Comparison of ENCODE assay signal across 23 cellular contexts in the genomic region with DNA sequence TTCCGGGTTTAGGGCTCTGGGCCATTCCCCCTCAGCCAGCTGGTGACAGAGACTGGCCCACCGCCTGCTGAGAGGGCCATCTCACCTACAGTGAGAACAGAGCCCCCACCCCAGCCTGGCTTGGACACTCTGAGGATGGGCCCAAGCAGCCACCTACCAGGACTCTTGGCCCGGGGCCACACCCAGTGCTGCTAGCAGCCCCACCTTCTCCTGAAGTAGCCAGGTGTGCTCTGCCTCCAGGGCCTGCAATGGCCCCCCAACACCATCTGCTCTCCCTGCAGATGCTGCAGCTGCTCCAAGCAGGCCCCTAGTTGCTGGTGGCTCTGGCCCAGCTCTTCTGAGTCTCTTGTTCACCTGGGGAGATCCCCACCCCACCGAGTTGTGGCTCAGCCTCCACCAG.
"Had no signal": no experiment of that assay in that cellular context is flagged by ENCODE, and none has a peak within 500 bp of the region (broad histone marks: within the 10 kb centered on the region; RNA-seq: fewer than 3 reads in every experiment).

No MANE protein-coding gene starts in this region.

- ATAC-seq: activated CD4-positive, alpha-beta T cell treated with anti-CD3 and anti-CD28 coated beads for 36 hours; activated CD8-positive, alpha-beta memory T cell treated with anti-CD3 and anti-CD28 coated beads, Interleukin-2, amount 10 ng/mL, durations not matched to agents 7 days and 5 days; activated CD8-positive, alpha-beta T cell treated with anti-CD3 and anti-CD28 coated beads, Interleukin-2, amount 10 ng/mL, durations not matched to agents 7 days and 5 days; body of pancreas; stimulated activated naive B cell treated with anti-CD40 and anti-IgM and Interleukin-4, amounts not matched to agents 10 μg/mL and 1 μg/mL and 100 μg/mL, for 72 hours had no signal

- DNase-seq: activated CD4-positive, alpha-beta T cell treated with anti-CD3 and anti-CD28 coated beads for 36 hours; activated CD4-positive, CD25-positive, alpha-beta regulatory T cell; activated CD8-positive, alpha-beta memory T cell treated with anti-CD3 and anti-CD28 coated beads, Interleukin-2, amount 10 ng/mL, durations not matched to agents 7 days and 5 days; activated CD8-positive, alpha-beta T cell treated with anti-CD3 and anti-CD28 coated beads, Interleukin-2, amount 10 ng/mL, durations not matched to agents 7 days and 5 days; activated effector memory CD4-positive, alpha-beta T cell treated with Interleukin-2 at 50 U/mL for 16 hours; activated naive CD4-positive, alpha-beta T cell treated with Interleukin-2 at 50 U/mL for 16 hours; activated T-cell treated with anti-CD3 and anti-CD28 coated beads for 4 hours; anterior cingulate cortex; body of pancreas; cerebellar nuclear complex; colonic mucosa; dorsolateral prefrontal cortex; effector memory CD4-positive, alpha-beta T cell; mammary epithelial cell; nucleus accumbens; stimulated activated CD4-positive, alpha-beta T cell treated with anti-CD3 and anti-CD28 coated beads, Interleukin-1b, Interleukin-23, amount 100 ng/mL, for 48 hours; stimulated activated CD4-positive, alpha-beta T cell treated with anti-CD3 and anti-CD28 coated beads, Interleukin-4, amount 100 ng/mL, for 4 hours; stimulated activated CD8-positive, alpha-beta memory T cell treated with anti-CD3 and anti-CD28 coated beads, Interleukin-4, amount 100 ng/mL, for 48 hours; stimulated activated naive B cell treated with anti-CD40 and anti-IgM and Interleukin-4, amounts not matched to agents 10 μg/mL and 1 μg/mL and 100 μg/mL, for 72 hours; stomach; thyroid gland had no signal

- H3K27ac Mint-ChIP-seq: activated CD4-positive, alpha-beta T cell treated with anti-CD3 and anti-CD28 coated beads for 36 hours; activated CD8-positive, alpha-beta memory T cell treated with anti-CD3 and anti-CD28 coated beads, Interleukin-2, amount 10 ng/mL, durations not matched to agents 7 days and 5 days; activated CD8-positive, alpha-beta T cell treated with anti-CD3 and anti-CD28 coated beads, Interleukin-2, amount 10 ng/mL, durations not matched to agents 7 days and 5 days; activated naive CD8-positive, alpha-beta T cell; nephron; stimulated activated naive B cell treated with anti-CD40 and anti-IgM and Interleukin-4, amounts not matched to agents 10 μg/mL and 1 μg/mL and 100 μg/mL, for 72 hours had no signal

- H3K36me3 Mint-ChIP-seq: activated CD8-positive, alpha-beta memory T cell treated with anti-CD3 and anti-CD28 coated beads, Interleukin-2, amount 10 ng/mL, durations not matched to agents 7 days and 5 days; activated naive CD8-positive, alpha-beta T cell; stimulated activated naive B cell treated with anti-CD40 and anti-IgM and Interleukin-4, amounts not matched to agents 10 μg/mL and 1 μg/mL and 100 μg/mL, for 72 hours had no signal

- H3K4me3 Mint-ChIP-seq: activated CD4-positive, alpha-beta T cell treated with anti-CD3 and anti-CD28 coated beads for 36 hours; activated CD8-positive, alpha-beta memory T cell treated with anti-CD3 and anti-CD28 coated beads, Interleukin-2, amount 10 ng/mL, durations not matched to agents 7 days and 5 days; activated CD8-positive, alpha-beta T cell treated with anti-CD3 and anti-CD28 coated beads, Interleukin-2, amount 10 ng/mL, durations not matched to agents 7 days and 5 days; activated naive CD8-positive, alpha-beta T cell; nephron; stimulated activated naive B cell treated with anti-CD40 and anti-IgM and Interleukin-4, amounts not matched to agents 10 μg/mL and 1 μg/mL and 100 μg/mL, for 72 hours had no signal

- H3K27me3 Mint-ChIP-seq: activated CD4-positive, alpha-beta T cell treated with anti-CD3 and anti-CD28 coated beads for 36 hours; activated CD8-positive, alpha-beta memory T cell treated with anti-CD3 and anti-CD28 coated beads, Interleukin-2, amount 10 ng/mL, durations not matched to agents 7 days and 5 days; activated naive CD8-positive, alpha-beta T cell; stimulated activated naive B cell treated with anti-CD40 and anti-IgM and Interleukin-4, amounts not matched to agents 10 μg/mL and 1 μg/mL and 100 μg/mL, for 72 hours had no signal

- H3K4me1 Mint-ChIP-seq: activated CD4-positive, alpha-beta T cell treated with anti-CD3 and anti-CD28 coated beads for 36 hours; activated CD8-positive, alpha-beta memory T cell treated with anti-CD3 and anti-CD28 coated beads, Interleukin-2, amount 10 ng/mL, durations not matched to agents 7 days and 5 days; stimulated activated naive B cell treated with anti-CD40 and anti-IgM and Interleukin-4, amounts not matched to agents 10 μg/mL and 1 μg/mL and 100 μg/mL, for 72 hours had no signal

- H3K9me3 Mint-ChIP-seq: nephron; stimulated activated naive B cell treated with anti-CD40 and anti-IgM and Interleukin-4, amounts not matched to agents 10 μg/mL and 1 μg/mL and 100 μg/mL, for 72 hours had no signal
